ENCODE assay signal across 19 cellular contexts in genomic region chr1:30318413-30318812, GRCh38.
DNase-seq lines count a peak whose midpoint lies in the region; ATAC-seq lines count a peak whose summit lies in the region.
"Had no signal": no experiment of that assay in that cellular context is flagged by ENCODE, and none has a peak within 500 bp of the region (broad histone marks: within the 10 kb centered on the region; RNA-seq: fewer than 3 reads in every experiment).

No MANE protein-coding gene starts in this region.

- DNase-seq in NCI-H82 (lab: John Stamatoyannopoulos, UW) (peak; percentile 24), NCI-H82 treated with DMSO at 0.1 percent for 48 hours (lab: John Stamatoyannopoulos, UW; ENCODE audit: unreplicated experiment) (no peak), NCI-H526 (lab: John Stamatoyannopoulos, UW) (peak; percentile 42 to 76), iPS-NIHi11 (ENCODE audit: low spot score) (peak; percentile 33)
- peak; percentile 7 for DNase-seq in stimulated activated CD8-positive, alpha-beta memory T cell treated with anti-CD3 and anti-CD28 coated beads, Interleukin-4, amount 100 ng/mL, for 48 hours
- DNase-seq: C1 segment of cervical spinal cord, DMS 273 treated with DMSO at 0.1 percent for 48 hours, GDM1, GM23248, HFFc6, NCI-H1105 treated with DMSO at 0.1 percent for 48 hours, NCI-H187 treated with DMSO at 0.1 percent for 48 hours, NCI-H446 treated with DMSO at 0.1 percent for 48 hours had no signal

- ATAC-seq in GM19467 (IDR thresholded peaks at IDR 0.05; ENCODE audit: unreplicated experiment) (no peak), HG02763 (IDR thresholded peaks at IDR 0.05; ENCODE audit: unreplicated experiment) (no peak), GM21717 (IDR thresholded peaks at IDR 0.05; ENCODE audit: unreplicated experiment) (no peak)
- ATAC-seq: GM12878, Panc1, Right ventricle myocardium inferior had no signal
